ENCODE assay signal across 1 cellular context in genomic region chr16:30893744-30894539, GRCh38.
TF ChIP-seq lines count a peak whose summit lies in the region.

Gene BCL7C (minus strand): TSS chr16:30894077. CDS start chr16:30893944, 133 bp downstream.

TF ChIP-seq in HepG2, 621 proteins besides CTCF, POLR2A, EP300 and RAD21 (continued from another document and continues in another):
- TF ChIP-seq, protein P1, sequence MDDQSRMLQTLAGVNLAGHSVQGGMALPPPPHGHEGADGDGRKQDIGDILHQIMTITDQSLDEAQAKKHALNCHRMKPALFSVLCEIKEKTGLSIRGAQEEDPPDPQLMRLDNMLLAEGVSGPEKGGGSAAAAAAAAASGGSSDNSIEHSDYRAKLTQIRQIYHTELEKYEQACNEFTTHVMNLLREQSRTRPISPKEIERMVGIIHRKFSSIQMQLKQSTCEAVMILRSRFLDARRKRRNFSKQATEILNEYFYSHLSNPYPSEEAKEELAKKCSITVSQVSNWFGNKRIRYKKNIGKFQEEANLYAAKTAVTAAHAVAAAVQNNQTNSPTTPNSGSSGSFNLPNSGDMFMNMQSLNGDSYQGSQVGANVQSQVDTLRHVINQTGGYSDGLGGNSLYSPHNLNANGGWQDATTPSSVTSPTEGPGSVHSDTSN (CRISPR knock-in tag; IDR thresholded peaks at IDR 0.05; ENCODE audit: borderline replicate concordance) = 0 out of 2 replicates have a peak, but pooled peaks have one; percentile 45
- TF ChIP-seq U2AF2 (IDR thresholded peaks at IDR 0.05; ENCODE audit: low read depth, low read length) (no peak), NR2F1 (CRISPR knock-in tag; IDR thresholded peaks at IDR 0.05) (no peak), MYC (CRISPR knock-in tag; IDR thresholded peaks at IDR 0.05; ENCODE audit: borderline replicate concordance) (peak; percentile 99), KDM5B (CRISPR knock-in tag; IDR thresholded peaks at IDR 0.05; ENCODE audit: borderline replicate concordance) (peak; percentile 99), TBX2 (CRISPR knock-in tag; IDR thresholded peaks at IDR 0.05; ENCODE audit: borderline replicate concordance) (peak; percentile 72; the same call in 1 of the 2 replicates), TMF1 (CRISPR knock-in tag; IDR thresholded peaks at IDR 0.05; ENCODE audit: low read depth) (peak; percentile 96), SIX4 (CRISPR knock-in tag; IDR thresholded peaks at IDR 0.05) (peak; percentile 58; the same call in 1 of the 2 replicates), ASH2L (IDR thresholded peaks at IDR 0.05; ENCODE audit: insufficient read length, low read depth, low read length) (peak; percentile 27), HIVEP1 (CRISPR knock-in tag; IDR thresholded peaks at IDR 0.05) (peak; percentile 91), FOXA1 (IDR thresholded peaks at IDR 0.05) (no peak), FOXA1 (CRISPR knock-in tag; IDR thresholded peaks at IDR 0.05) (peak; percentile 64), FOSL1 (CRISPR knock-in tag; IDR thresholded peaks at IDR 0.05; ENCODE audit: borderline replicate concordance) (0 out of 2 replicates have a peak, but pooled peaks have one; percentile 32), ZSCAN20 (CRISPR knock-in tag; IDR thresholded peaks at IDR 0.05; ENCODE audit: borderline replicate concordance) (0 out of 2 replicates have a peak, but pooled peaks have one; percentile 68), ZNF44 (CRISPR knock-in tag; IDR thresholded peaks at IDR 0.05) (no peak), MLLT10 (CRISPR knock-in tag; IDR thresholded peaks at IDR 0.05) (no peak), KLF12 (CRISPR knock-in tag; IDR thresholded peaks at IDR 0.05; ENCODE audit: borderline replicate concordance) (peak; percentile 94), ZMAT3 (CRISPR knock-in tag; conservative IDR thresholded peaks at IDR 0.05) (peak; percentile 78; the same call in 1 of the 2 replicates), ZC3H4 (CRISPR knock-in tag; IDR thresholded peaks at IDR 0.05; ENCODE audit: borderline replicate concordance) (peak; percentile 56; the same call in 1 of the 2 replicates), IKZF1 (IDR thresholded peaks at IDR 0.05) (no peak), CBFB (CRISPR knock-in tag; IDR thresholded peaks at IDR 0.05) (peak; percentile 91), MTF2 (CRISPR knock-in tag; IDR thresholded peaks at IDR 0.05; ENCODE audit: borderline replicate concordance) (peak; percentile 84; the same call in 1 of the 2 replicates), RELA (CRISPR knock-in tag; IDR thresholded peaks at IDR 0.05) (no peak), ADNP (CRISPR knock-in tag; IDR thresholded peaks at IDR 0.05) (no peak), ZFP90 (CRISPR knock-in tag; IDR thresholded peaks at IDR 0.05; ENCODE audit: borderline replicate concordance) (peak; percentile 96; the same call in 1 of the 2 replicates), ZZZ3 (CRISPR knock-in tag; IDR thresholded peaks at IDR 0.05; ENCODE audit: borderline replicate concordance) (no peak; the same call in 1 of the 2 replicates), NR2C2 (CRISPR knock-in tag; IDR thresholded peaks at IDR 0.05; ENCODE audit: borderline replicate concordance) (peak; percentile 63; the same call in 1 of the 2 replicates), SSRP1 (CRISPR knock-in tag; IDR thresholded peaks at IDR 0.05) (no peak), ZNF562 (CRISPR knock-in tag; IDR thresholded peaks at IDR 0.05; ENCODE audit: borderline replicate concordance) (peak; percentile 93; the same call in 1 of the 2 replicates), FOXM1 (CRISPR knock-in tag; IDR thresholded peaks at IDR 0.05) (peak; percentile 95), PAF1 (CRISPR knock-in tag; IDR thresholded peaks at IDR 0.05) (no peak), NBN (conservative IDR thresholded peaks at IDR 0.05) (no peak), ARID5B (CRISPR knock-in tag; IDR thresholded peaks at IDR 0.05) (peak; percentile 62)
- TF ChIP-seq, protein P2, sequence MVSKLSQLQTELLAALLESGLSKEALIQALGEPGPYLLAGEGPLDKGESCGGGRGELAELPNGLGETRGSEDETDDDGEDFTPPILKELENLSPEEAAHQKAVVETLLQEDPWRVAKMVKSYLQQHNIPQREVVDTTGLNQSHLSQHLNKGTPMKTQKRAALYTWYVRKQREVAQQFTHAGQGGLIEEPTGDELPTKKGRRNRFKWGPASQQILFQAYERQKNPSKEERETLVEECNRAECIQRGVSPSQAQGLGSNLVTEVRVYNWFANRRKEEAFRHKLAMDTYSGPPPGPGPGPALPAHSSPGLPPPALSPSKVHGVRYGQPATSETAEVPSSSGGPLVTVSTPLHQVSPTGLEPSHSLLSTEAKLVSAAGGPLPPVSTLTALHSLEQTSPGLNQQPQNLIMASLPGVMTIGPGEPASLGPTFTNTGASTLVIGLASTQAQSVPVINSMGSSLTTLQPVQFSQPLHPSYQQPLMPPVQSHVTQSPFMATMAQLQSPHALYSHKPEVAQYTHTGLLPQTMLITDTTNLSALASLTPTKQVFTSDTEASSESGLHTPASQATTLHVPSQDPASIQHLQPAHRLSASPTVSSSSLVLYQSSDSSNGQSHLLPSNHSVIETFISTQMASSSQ (IDR thresholded peaks at IDR 0.05; ENCODE audit: low read depth) = no peak
- TF ChIP-seq, protein P2 (CRISPR knock-in tag; IDR thresholded peaks at IDR 0.05; ENCODE audit: borderline replicate concordance) = peak; percentile 53; the same call in 1 of the 2 replicates
- TF ChIP-seq, protein P3, sequence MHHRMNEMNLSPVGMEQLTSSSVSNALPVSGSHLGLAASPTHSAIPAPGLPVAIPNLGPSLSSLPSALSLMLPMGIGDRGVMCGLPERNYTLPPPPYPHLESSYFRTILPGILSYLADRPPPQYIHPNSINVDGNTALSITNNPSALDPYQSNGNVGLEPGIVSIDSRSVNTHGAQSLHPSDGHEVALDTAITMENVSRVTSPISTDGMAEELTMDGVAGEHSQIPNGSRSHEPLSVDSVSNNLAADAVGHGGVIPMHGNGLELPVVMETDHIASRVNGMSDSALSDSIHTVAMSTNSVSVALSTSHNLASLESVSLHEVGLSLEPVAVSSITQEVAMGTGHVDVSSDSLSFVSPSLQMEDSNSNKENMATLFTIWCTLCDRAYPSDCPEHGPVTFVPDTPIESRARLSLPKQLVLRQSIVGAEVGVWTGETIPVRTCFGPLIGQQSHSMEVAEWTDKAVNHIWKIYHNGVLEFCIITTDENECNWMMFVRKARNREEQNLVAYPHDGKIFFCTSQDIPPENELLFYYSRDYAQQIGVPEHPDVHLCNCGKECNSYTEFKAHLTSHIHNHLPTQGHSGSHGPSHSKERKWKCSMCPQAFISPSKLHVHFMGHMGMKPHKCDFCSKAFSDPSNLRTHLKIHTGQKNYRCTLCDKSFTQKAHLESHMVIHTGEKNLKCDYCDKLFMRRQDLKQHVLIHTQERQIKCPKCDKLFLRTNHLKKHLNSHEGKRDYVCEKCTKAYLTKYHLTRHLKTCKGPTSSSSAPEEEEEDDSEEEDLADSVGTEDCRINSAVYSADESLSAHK (CRISPR knock-in tag; IDR thresholded peaks at IDR 0.05; ENCODE audit: borderline replicate concordance) = 0 out of 2 replicates have a peak, but pooled peaks have one; percentile 67
- TF ChIP-seq, protein P4, sequence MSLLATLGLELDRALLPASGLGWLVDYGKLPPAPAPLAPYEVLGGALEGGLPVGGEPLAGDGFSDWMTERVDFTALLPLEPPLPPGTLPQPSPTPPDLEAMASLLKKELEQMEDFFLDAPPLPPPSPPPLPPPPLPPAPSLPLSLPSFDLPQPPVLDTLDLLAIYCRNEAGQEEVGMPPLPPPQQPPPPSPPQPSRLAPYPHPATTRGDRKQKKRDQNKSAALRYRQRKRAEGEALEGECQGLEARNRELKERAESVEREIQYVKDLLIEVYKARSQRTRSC (CRISPR knock-in tag; IDR thresholded peaks at IDR 0.05; ENCODE audit: low read depth) = peak; percentile 69; the same call in 1 of the 2 replicates
- TF ChIP-seq, protein P5, sequence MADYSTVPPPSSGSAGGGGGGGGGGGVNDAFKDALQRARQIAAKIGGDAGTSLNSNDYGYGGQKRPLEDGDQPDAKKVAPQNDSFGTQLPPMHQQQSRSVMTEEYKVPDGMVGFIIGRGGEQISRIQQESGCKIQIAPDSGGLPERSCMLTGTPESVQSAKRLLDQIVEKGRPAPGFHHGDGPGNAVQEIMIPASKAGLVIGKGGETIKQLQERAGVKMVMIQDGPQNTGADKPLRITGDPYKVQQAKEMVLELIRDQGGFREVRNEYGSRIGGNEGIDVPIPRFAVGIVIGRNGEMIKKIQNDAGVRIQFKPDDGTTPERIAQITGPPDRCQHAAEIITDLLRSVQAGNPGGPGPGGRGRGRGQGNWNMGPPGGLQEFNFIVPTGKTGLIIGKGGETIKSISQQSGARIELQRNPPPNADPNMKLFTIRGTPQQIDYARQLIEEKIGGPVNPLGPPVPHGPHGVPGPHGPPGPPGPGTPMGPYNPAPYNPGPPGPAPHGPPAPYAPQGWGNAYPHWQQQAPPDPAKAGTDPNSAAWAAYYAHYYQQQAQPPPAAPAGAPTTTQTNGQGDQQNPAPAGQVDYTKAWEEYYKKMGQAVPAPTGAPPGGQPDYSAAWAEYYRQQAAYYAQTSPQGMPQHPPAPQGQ (CRISPR knock-in tag; IDR thresholded peaks at IDR 0.05; ENCODE audit: borderline replicate concordance) = peak; percentile 43; the same call in 1 of the 2 replicates
- TF ChIP-seq, protein P6, sequence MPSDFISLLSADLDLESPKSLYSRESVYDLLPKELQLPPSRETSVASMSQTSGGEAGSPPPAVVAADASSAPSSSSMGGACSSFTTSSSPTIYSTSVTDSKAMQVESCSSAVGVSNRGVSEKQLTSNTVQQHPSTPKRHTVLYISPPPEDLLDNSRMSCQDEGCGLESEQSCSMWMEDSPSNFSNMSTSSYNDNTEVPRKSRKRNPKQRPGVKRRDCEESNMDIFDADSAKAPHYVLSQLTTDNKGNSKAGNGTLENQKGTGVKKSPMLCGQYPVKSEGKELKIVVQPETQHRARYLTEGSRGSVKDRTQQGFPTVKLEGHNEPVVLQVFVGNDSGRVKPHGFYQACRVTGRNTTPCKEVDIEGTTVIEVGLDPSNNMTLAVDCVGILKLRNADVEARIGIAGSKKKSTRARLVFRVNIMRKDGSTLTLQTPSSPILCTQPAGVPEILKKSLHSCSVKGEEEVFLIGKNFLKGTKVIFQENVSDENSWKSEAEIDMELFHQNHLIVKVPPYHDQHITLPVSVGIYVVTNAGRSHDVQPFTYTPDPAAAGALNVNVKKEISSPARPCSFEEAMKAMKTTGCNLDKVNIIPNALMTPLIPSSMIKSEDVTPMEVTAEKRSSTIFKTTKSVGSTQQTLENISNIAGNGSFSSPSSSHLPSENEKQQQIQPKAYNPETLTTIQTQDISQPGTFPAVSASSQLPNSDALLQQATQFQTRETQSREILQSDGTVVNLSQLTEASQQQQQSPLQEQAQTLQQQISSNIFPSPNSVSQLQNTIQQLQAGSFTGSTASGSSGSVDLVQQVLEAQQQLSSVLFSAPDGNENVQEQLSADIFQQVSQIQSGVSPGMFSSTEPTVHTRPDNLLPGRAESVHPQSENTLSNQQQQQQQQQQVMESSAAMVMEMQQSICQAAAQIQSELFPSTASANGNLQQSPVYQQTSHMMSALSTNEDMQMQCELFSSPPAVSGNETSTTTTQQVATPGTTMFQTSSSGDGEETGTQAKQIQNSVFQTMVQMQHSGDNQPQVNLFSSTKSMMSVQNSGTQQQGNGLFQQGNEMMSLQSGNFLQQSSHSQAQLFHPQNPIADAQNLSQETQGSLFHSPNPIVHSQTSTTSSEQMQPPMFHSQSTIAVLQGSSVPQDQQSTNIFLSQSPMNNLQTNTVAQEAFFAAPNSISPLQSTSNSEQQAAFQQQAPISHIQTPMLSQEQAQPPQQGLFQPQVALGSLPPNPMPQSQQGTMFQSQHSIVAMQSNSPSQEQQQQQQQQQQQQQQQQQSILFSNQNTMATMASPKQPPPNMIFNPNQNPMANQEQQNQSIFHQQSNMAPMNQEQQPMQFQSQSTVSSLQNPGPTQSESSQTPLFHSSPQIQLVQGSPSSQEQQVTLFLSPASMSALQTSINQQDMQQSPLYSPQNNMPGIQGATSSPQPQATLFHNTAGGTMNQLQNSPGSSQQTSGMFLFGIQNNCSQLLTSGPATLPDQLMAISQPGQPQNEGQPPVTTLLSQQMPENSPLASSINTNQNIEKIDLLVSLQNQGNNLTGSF (CRISPR knock-in tag; IDR thresholded peaks at IDR 0.05) = peak; percentile 74; the same call in 1 of the 2 replicates
